8 cellular contexts compared by ENCODE assay signal in the genomic region with DNA sequence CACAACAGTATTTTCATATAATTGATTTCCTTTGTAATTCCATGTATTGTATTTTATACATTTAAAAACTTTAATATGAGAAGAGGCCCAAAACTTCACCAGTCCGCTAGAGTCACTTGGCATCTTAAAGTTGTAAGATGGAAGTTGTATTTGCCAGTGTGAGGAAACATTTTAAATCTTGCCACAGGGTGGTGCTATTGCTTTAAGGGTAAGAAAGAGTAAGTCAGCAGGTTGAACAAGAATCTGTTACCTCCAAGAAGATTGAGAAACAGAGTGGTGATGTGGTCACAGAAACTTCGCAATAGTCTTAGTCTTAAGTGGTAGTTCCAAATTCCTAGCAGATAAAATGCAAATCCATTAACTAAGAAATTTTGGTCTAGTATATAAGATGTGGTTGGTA. TPM values are rescaled to one million over a fixed set of nuclear protein-coding genes. Genes with fewer than 3 reads are reported as not detected.
DNase-seq lines count a peak whose midpoint lies in the region; ATAC-seq and TF ChIP-seq lines count a peak whose summit lies in the region.

No MANE protein-coding gene starts in this region.

- ATAC-seq in HG03280 (IDR thresholded peaks at IDR 0.05; ENCODE audit: unreplicated experiment), result peak; percentile 52
- ATAC-seq in activated T-cell treated with anti-CD3 and anti-CD28 coated beads, Interleukin-2, amount 50 U/mL, for 72 hours (replicated peaks in 1 of 2), result peak; percentile 66 to 81

- no peaks in the 10 kb centered on the region for H3K36me3 ChIP-seq in cardiac muscle cell

- no peak overlapping the region for H3K27ac Mint-ChIP-seq in activated T-cell treated with anti-CD3 and anti-CD28 coated beads, Interleukin-2, amount 50 U/mL, for 72 hours

- no peaks in the 10 kb centered on the region for H3K36me3 Mint-ChIP-seq in activated T-cell treated with anti-CD3 and anti-CD28 coated beads, Interleukin-2, amount 50 U/mL, for 72 hours (ENCODE audit: insufficient read depth in 2 of 2)

- H3K9me3 Mint-ChIP-seq in activated T-cell treated with anti-CD3 and anti-CD28 coated beads, Interleukin-2, amount 50 U/mL, for 72 hours, result peaks cover 0 to 3% of the 10 kb centered on the region in 2 donors

- no peaks in the 10 kb centered on the region for H3K27me3 Mint-ChIP-seq in activated T-cell treated with anti-CD3 and anti-CD28 coated beads, Interleukin-2, amount 50 U/mL, for 72 hours (ENCODE audit: low read depth)

- H3K4me3 Mint-ChIP-seq in activated T-cell treated with anti-CD3 and anti-CD28 coated beads, Interleukin-2, amount 50 U/mL, for 72 hours, result no peak overlapping the region

- no peak overlapping the region for H3K27ac ChIP-seq in cardiac muscle cell

- no peak overlapping the region for H3K4me3 ChIP-seq in cardiac muscle cell

- peak; percentile 77 for DNase-seq in AG08395 (ENCODE audit: low spot score)
- DNase-seq in GM10266 (ENCODE audit: extremely low spot score), result peak; percentile 27
- peak; percentile 41 to 82 for DNase-seq in NCI-H446 (lab: John Stamatoyannopoulos, UW)
- DNase-seq in activated T-cell treated with anti-CD3 and anti-CD28 coated beads, Interleukin-2, amount 50 U/mL, for 72 hours, result peak; percentile 56 to 66
- peak; percentile 82 to 98 for DNase-seq in cardiac muscle cell (ENCODE audit: low read depth in 1 of 2, low spot score in 1 of 2)
- peak; percentile 50 for DNase-seq in putamen (ENCODE audit: low spot score)
- no peak for DNase-seq in cortex of kidney (lab: John Stamatoyannopoulos, UW)

- peaks cover 7% of the 10 kb centered on the region for H3K4me1 Mint-ChIP-seq in activated T-cell treated with anti-CD3 and anti-CD28 coated beads, Interleukin-2, amount 50 U/mL, for 72 hours (ENCODE audit: low read depth)

- TF ChIP-seq CTCF in GM10266 (IDR thresholded peaks at IDR 0.05; ENCODE audit: control insufficient read depth, insufficient read depth, low read depth, missing control alignments), result peak; percentile 69
- peak; percentile 50 for TF ChIP-seq CTCF in cardiac muscle cell (IDR thresholded peaks at IDR 0.05; ENCODE audit: low read depth, low read length)

- H3K27me3 ChIP-seq in cardiac muscle cell, result no peaks in the 10 kb centered on the region

- H3K4me1 ChIP-seq in cardiac muscle cell (ENCODE audit: low read depth), result no peaks in the 10 kb centered on the region

- H3K9me3 ChIP-seq in cardiac muscle cell (ENCODE audit: low read depth), result no peaks in the 10 kb centered on the region

RNA-seq across cellular contexts. Expression of gene RANBP6, which starts 39.8 kb away (rescaled TPM):
- 10 to 100 TPM; 25.1 to 26.8 TPM for total RNA-seq in activated T-cell treated with anti-CD3 and anti-CD28 coated beads, Interleukin-2, amount 50 U/mL, for 72 hours
- 16.0 and 18.0 TPM in 2 replicates for total RNA-seq in cardiac muscle cell
- polyA plus RNA-seq in cardiac muscle cell, result 17.1 and 23.8 TPM in 2 replicates
